ENCODE assay signal across 9 cellular contexts in genomic region chr10:8294779-8295178, GRCh38.
"Had no signal": no experiment of that assay in that cellular context is flagged by ENCODE, and none has a peak within 500 bp of the region (broad histone marks: within the 10 kb centered on the region; RNA-seq: fewer than 3 reads in every experiment).

No MANE protein-coding gene starts in this region.

- H3K9me3 ChIP-seq: HAP-1 had no signal

- H3K4me1 ChIP-seq: HAP-1 had no signal

- H3K9ac ChIP-seq: GM23248 had no signal

- H3K27ac ChIP-seq: GM23248, HL-60 had no signal

- H2AFZ ChIP-seq: GM23248 had no signal

- H3K27ac Mint-ChIP-seq: HFFc6 had no signal

- H3K4me3 ChIP-seq: GM23248, HAP-1 had no signal

- H3K4me3 Mint-ChIP-seq: HFFc6 had no signal

- ATAC-seq: HCT116 had no signal

- H3K36me3 ChIP-seq: HAP-1 had no signal

- DNase-seq: GM23248, GOT3, H7, HFFc6, IMR-90, KBM-7 had no signal
